Comparison of ENCODE assay signal across 8 cellular contexts in the genomic region with DNA sequence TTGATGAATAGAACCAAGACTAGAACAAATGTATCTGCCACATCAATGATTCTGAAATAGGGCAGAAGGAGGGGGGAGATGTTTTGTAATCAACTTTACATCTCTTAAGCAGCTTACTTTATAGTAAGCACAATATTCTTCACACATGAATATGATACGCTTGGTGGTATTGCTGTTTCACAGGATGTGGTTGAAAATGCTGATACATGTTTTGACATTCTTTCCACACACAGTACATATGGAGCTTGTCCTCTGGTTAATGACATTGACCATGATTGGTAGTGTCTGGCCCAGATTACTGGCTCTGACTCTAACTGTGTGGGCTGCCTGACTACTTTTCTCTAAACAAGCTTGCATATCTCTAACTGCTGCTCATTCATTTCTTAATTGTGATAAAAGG.
DNase-seq lines count a peak whose midpoint lies in the region; ATAC-seq, FAIRE-seq and TF ChIP-seq lines count a peak whose summit lies in the region.

No MANE protein-coding gene starts in this region.

- no peak overlapping the region for H3K27ac ChIP-seq in pancreas

- WGBS in pancreas, 2 donors = 86 to 87% methylated on average over 1 of the region's 1 CpG

- no peaks in the 10 kb centered on the region for H3K9me3 ChIP-seq in pancreas

- no peak for TF ChIP-seq CTCF in bronchial epithelial cell (IDR thresholded peaks at IDR 0.05; ENCODE audit: insufficient read depth, low read length, severe bottlenecking)
- TF ChIP-seq CTCF in pancreas (IDR thresholded peaks at IDR 0.05) = no peak

- intact Hi-C loops in pancreas (cut with DNase I) = no loop called here

- H3K36me3 ChIP-seq in bronchial epithelial cell (ENCODE audit: control insufficient read depth, insufficient read depth, low read length) = peaks cover 2% of the 10 kb centered on the region
- no peaks in the 10 kb centered on the region for H3K36me3 ChIP-seq in pancreas

- peaks cover 20 to 37% (median 21%) of the 10 kb centered on the region in 3 donors for H3K4me1 ChIP-seq in pancreas

- DNase-seq in AG08396 (ENCODE audit: low spot score) (peak; percentile 22), bronchial epithelial cell (ENCODE audit: low read depth) (peak; percentile 70), pancreas (no peak), NCI-H1694 treated with DMSO at 0.1 percent for 48 hours (lab: John Stamatoyannopoulos, UW) (no peak), mucosa of gallbladder (ENCODE audit: low spot score) (no peak), A172 (ENCODE audit: low spot score) (no peak)

- no peak overlapping the region for H3K4me3 ChIP-seq in bronchial epithelial cell (ENCODE audit: low read depth, low read length)
- H3K4me3 ChIP-seq in pancreas = no peak overlapping the region

- FAIRE-seq in bronchial epithelial cell (lab: Jason Lieb, UNC) (peak; percentile 36), pancreas (lab: Jason Lieb, UNC) (no peak)

- ATAC-seq in GM19328 (IDR thresholded peaks at IDR 0.05; ENCODE audit: unreplicated experiment) (peak; percentile 51), HG03520 (IDR thresholded peaks at IDR 0.05; ENCODE audit: unreplicated experiment) (peak; percentile 65), pancreas (peak in 3 of 4 donors; percentile 4 to 34 (median 33))

- H3K27me3 ChIP-seq in bronchial epithelial cell (ENCODE audit: control insufficient read depth, insufficient read depth, low read length) = no peaks in the 10 kb centered on the region
- H3K27me3 ChIP-seq in pancreas = no peaks in the 10 kb centered on the region

Comparison
In these comparisons a context has a peak if more than half of its experiments do, and no peak if none do; other contexts are left out.
1. DNase-seq: peak in AG08396 (single experiment) and bronchial epithelial cell (single experiment); none in pancreas (0 of 6), NCI-H1694 treated with DMSO at 0.1 percent for 48 hours (single experiment), mucosa of gallbladder (single experiment) and A172 (single experiment).
2. Peak in every context shown above with its lines, with median percentiles within 50 percentile points of each other: ATAC-seq.